ENCODE assay signal across 9 cellular contexts in the genomic region with DNA sequence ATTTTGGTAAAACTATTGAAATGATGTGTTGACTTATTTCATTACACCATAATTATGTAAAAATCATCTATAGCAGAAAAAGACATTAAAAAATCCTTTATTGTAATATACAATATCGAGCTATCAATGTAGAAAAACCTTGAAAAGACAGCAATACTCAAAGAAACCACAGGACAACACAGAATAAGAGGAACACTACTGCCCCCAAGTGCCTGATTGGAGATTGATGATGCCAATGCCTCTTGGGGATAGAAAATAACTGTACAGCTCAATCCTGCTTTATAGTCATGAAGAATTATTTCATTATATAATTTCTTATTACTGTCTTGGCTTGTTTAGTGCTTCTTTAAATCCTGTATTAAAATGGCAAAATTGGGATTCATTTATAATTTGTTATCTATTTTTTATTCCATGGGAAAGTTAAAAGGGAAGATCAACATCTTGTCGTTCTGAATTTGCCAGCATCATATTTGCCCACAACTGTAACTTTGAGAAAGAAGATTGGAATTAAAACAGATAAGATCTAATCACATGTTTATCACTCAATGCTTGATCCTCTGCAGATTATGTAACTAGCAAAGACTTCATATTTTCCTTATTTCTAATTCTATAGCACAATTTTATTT.
DNase-seq lines count a peak whose midpoint lies in the region; ATAC-seq and TF ChIP-seq lines count a peak whose summit lies in the region.
"Had no signal": no experiment of that assay in that cellular context is flagged by ENCODE, and none has a peak within 500 bp of the region (broad histone marks: within the 10 kb centered on the region; RNA-seq: fewer than 3 reads in every experiment).

No MANE protein-coding gene starts in this region.

- peak; percentile 61 for DNase-seq in KBM-7
- peak; percentile 40 for DNase-seq in NOMO-1 treated with dmso at 0.1 percent for 144 hours (lab: John Stamatoyannopoulos, UW; ENCODE audit: unreplicated experiment)
- peak; percentile 0 for DNase-seq in dermis blood vessel endothelial cell
- peak; percentile 12 for DNase-seq in retina
- no peak for DNase-seq in Right ventricle myocardium inferior (ENCODE audit: missing footprints)
- DNase-seq in esophagus muscularis mucosa (ENCODE audit: extremely low spot score), result no peak

- TF ChIP-seq POLR2A in esophagus muscularis mucosa (IDR thresholded peaks at IDR 0.05; ENCODE audit: low read depth), result no peak

- H3K27me3 ChIP-seq in esophagus muscularis mucosa, result no peaks in the 10 kb centered on the region

- WGBS in esophagus muscularis mucosa, result 66% methylated on average over 2 of the region's 2 CpGs

- intact Hi-C loops in Right ventricle myocardium inferior (cut with DNase I) (no loop called here), esophagus muscularis mucosa (cut with DNase I) (no loop called here)

- TF ChIP-seq CTCF in GM12873 (IDR thresholded peaks at IDR 0.05; ENCODE audit: insufficient read depth, low read depth, low read length, missing control alignments), result peak; percentile 46
- peak in 1 of 3 experiments; percentile 4 for TF ChIP-seq CTCF in esophagus muscularis mucosa (IDR thresholded peaks at IDR 0.05)

- no peak overlapping the region for H3K4me3 ChIP-seq in esophagus muscularis mucosa

- H3K27ac ChIP-seq in esophagus muscularis mucosa (replicated peaks in 1 of 4), result no peak overlapping the region
- H3K27ac ChIP-seq: epithelial cell of prostate had no signal

- no peak for ATAC-seq in HG03159 (IDR thresholded peaks at IDR 0.05; ENCODE audit: unreplicated experiment)
- no peak for ATAC-seq in Right ventricle myocardium inferior

- H3K4me1 ChIP-seq in esophagus muscularis mucosa, result no peaks in the 10 kb centered on the region

- H3K36me3 ChIP-seq in esophagus muscularis mucosa, result no peaks in the 10 kb centered on the region

- no peaks in the 10 kb centered on the region for H3K9me3 ChIP-seq in esophagus muscularis mucosa

- in situ Hi-C loops in KBM-7 (cut with MboI; ENCODE audit: low pct_unique_long_range_greater_than_20kb, low sequenced_read_pairs), result no loop called here

- no peak for TF ChIP-seq EP300 in esophagus muscularis mucosa (IDR thresholded peaks at IDR 0.05)

Comparison
In these comparisons a context has a peak if more than half of its experiments do, and no peak if none do; other contexts are left out.
1. DNase-seq: peak in KBM-7 (single experiment), NOMO-1 treated with dmso at 0.1 percent for 144 hours (single experiment), dermis blood vessel endothelial cell (single experiment) and retina (single experiment); none in Right ventricle myocardium inferior (single experiment) and esophagus muscularis mucosa (single experiment).